Comparison of ENCODE assay signal across 8 cellular contexts in the genomic region with DNA sequence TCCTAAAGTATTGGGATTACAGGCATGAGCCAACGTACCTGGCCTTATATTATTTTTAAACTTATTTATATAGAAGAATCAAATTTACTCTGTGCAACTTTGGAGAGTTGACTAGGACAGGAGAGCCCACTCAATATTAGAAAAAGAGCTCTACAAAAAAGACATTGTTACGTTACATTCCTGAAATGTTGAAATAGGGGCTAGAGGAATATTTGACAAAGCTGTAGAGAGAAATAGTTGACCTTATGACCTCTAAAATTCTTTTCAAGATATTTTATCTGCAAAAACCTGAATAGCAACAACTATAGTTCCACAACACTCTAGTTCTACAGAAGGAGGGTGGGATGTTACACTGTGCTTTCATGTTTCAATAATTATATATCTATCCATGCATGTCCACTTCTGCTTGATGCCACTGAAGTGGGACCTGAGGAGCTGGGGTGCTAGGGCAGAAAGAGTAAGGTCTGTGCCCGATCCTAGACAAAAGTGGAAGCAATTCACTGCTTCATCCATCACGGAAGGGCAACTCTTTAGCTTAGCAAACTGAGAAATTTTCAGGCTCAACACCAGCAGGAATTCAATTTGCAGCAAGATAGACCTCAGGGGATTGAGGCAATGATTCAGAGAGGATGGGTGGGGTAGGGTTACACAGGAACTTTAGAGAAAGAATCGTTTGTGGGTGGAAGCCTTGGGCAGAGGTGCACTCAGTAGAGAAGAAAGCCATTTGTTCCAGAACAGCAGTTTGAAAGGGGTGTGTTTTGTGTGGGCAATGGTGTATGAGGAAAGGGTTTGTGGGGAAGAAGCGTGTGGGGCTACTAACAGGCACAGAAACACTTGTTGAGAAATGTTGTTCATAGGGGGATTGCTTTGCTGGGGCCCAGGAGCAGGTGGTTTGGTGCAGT. TPM values are rescaled to one million over a fixed set of nuclear protein-coding genes. Genes with fewer than 3 reads are reported as not detected.
DNase-seq lines count a peak whose midpoint lies in the region; ATAC-seq and TF ChIP-seq lines count a peak whose summit lies in the region.

No MANE protein-coding gene starts in this region.

- peaks cover 53% of the 10 kb centered on the region for H3K4me1 Mint-ChIP-seq in dendritic cell treated with granulocyte-macrophage colony-stimulating factor and Interleukin-4, amounts not matched to agents 40 ng/mL and 50 ng/mL, for 4 days (ENCODE audit: low read depth)

- peaks cover 0 to 53% (median 18%) of the 10 kb centered on the region in 9 donors for H3K4me1 ChIP-seq in heart right ventricle
- H3K4me1 ChIP-seq in upper lobe of right lung, result peaks cover 2% of the 10 kb centered on the region
- peaks cover 0 to 2% of the 10 kb centered on the region in 2 donors for H3K4me1 ChIP-seq in neuronal stem cell (ENCODE audit: control insufficient read depth in 2 of 2, insufficient read depth in 1 of 2, low read depth in 1 of 2, low read length in 2 of 2)

- no peak overlapping the region for H3K18ac ChIP-seq in neuronal stem cell (ENCODE audit: low read length)

- no peak overlapping the region for H3K4me2 ChIP-seq in neuronal stem cell (ENCODE audit: insufficient read depth, low read length, poor library complexity, severe bottlenecking)

- no peak overlapping the region for H2BK12ac ChIP-seq in neuronal stem cell (ENCODE audit: low read length)

- H4K91ac ChIP-seq in neuronal stem cell (ENCODE audit: low read depth, low read length, poor library complexity), result no peak overlapping the region

- no peak overlapping the region for H2BK120ac ChIP-seq in neuronal stem cell (ENCODE audit: low read depth, low read length)

- no peaks in the 10 kb centered on the region for H3K27me3 Mint-ChIP-seq in dendritic cell treated with granulocyte-macrophage colony-stimulating factor and Interleukin-4, amounts not matched to agents 40 ng/mL and 50 ng/mL, for 4 days

- H3K14ac ChIP-seq in neuronal stem cell (ENCODE audit: low read length), result no peak overlapping the region

- H3K9me3 ChIP-seq in heart right ventricle (no peaks in the 10 kb centered on the region), upper lobe of right lung (no peaks in the 10 kb centered on the region), neuronal stem cell (replicated peaks in 1 of 2; ENCODE audit: control insufficient read depth in 2 of 2, insufficient read depth in 1 of 2, low read depth in 1 of 2, low read length in 2 of 2) (no peaks in the 10 kb centered on the region)

- H3K36me3 Mint-ChIP-seq in dendritic cell treated with granulocyte-macrophage colony-stimulating factor and Interleukin-4, amounts not matched to agents 40 ng/mL and 50 ng/mL, for 4 days (ENCODE audit: low read depth), result no peaks in the 10 kb centered on the region

- H3K4me3 ChIP-seq in heart right ventricle (no peak overlapping the region), upper lobe of right lung (no peak overlapping the region), neuronal stem cell (ENCODE audit: low read length in 2 of 2) (no peak overlapping the region)
- peak overlapping the region; percentile 7; the same call in 1 of the 2 replicates for H3K4me3 ChIP-seq in Jurkat, Clone E6-1 (ENCODE audit: low read length)

- no peak overlapping the region for H3K4me3 Mint-ChIP-seq in dendritic cell treated with granulocyte-macrophage colony-stimulating factor and Interleukin-4, amounts not matched to agents 40 ng/mL and 50 ng/mL, for 4 days

- peak; percentile 38 to 90 (median 83) for ATAC-seq in heart right ventricle
- ATAC-seq in upper lobe of right lung, result peak; percentile 31
- ATAC-seq in left lobe of liver, result no peak

- no peak for TF ChIP-seq CTCF in heart right ventricle (IDR thresholded peaks at IDR 0.05)
- TF ChIP-seq CTCF in upper lobe of right lung (IDR thresholded peaks at IDR 0.05), result no peak

- H3K27me3 ChIP-seq in heart right ventricle (peaks cover 0 to 4% (median 0%) of the 10 kb centered on the region in 7 donors), upper lobe of right lung (no peaks in the 10 kb centered on the region), neuronal stem cell (ENCODE audit: control insufficient read depth in 3 of 3, insufficient read depth in 3 of 3, low read depth in 1 of 3, low read length in 3 of 3) (peaks cover 0 to 5% (median 0%) of the 10 kb centered on the region in 3 experiments)

- H4K8ac ChIP-seq in neuronal stem cell (ENCODE audit: low read depth, low read length), result no peak overlapping the region

- H3K27ac ChIP-seq in heart right ventricle (peak overlapping the region in 9 of 10 donors; percentile 20 to 79 (median 58)), upper lobe of right lung (no peak overlapping the region), neuronal stem cell (replicated peaks; ENCODE audit: low read length) (no peak overlapping the region)

- no peak overlapping the region for H3K9ac ChIP-seq in neuronal stem cell (ENCODE audit: low read depth, low read length, poor library complexity)

- no peak overlapping the region for H3K4ac ChIP-seq in neuronal stem cell (ENCODE audit: low read length)

- H3K27ac Mint-ChIP-seq in dendritic cell treated with granulocyte-macrophage colony-stimulating factor and Interleukin-4, amounts not matched to agents 40 ng/mL and 50 ng/mL, for 4 days, result peak overlapping the region; percentile 26

- 57 to 59% methylated on average over 6 of the region's 6 CpGs for whole genome bisulfite sequencing in heart right ventricle, 2 donors
- no CpG with 5 or more reads among the region's 6 CpGs for WGBS in neuronal stem cell (ENCODE audit: extremely low coverage in 2 of 2, insufficient read length in 2 of 2, insufficient replicate concordance in 1 of 2), 2 donors

- intact Hi-C loops in heart right ventricle (cut with DNase I) (no loop called here), cardiac septum (cut with DNase I) (no loop called here), upper lobe of right lung (cut with DNase I) (no loop called here), posterior cingulate gyrus (cut with DNase I) (no loop called here)
- intact Hi-C loops in dendritic cell treated with granulocyte-macrophage colony-stimulating factor and Interleukin-4, amounts not matched to agents 40 ng/mL and 50 ng/mL, for 4 days (cut with micrococcal nuclease), result no loop called here

- DNase-seq in heart right ventricle (peak in 1 of 2 donors; percentile 12), cardiac septum (ENCODE audit: low spot score) (no peak), upper lobe of right lung (no peak), neuronal stem cell (ENCODE audit: low spot score) (no peak), left lobe of liver (ENCODE audit: low spot score) (no peak), posterior cingulate gyrus (no peak)
- peak; percentile 76 for DNase-seq in Jurkat, Clone E6-1 (ENCODE audit: low read depth, low spot score)

- H2BK15ac ChIP-seq in neuronal stem cell (ENCODE audit: low read length), result no peak overlapping the region

- no peak overlapping the region for H2BK5ac ChIP-seq in neuronal stem cell (ENCODE audit: low read length)

- no peaks in the 10 kb centered on the region for H3K79me1 ChIP-seq in neuronal stem cell (ENCODE audit: low read depth, low read length)

- H2AFZ ChIP-seq in neuronal stem cell (ENCODE audit: low read length), result no peak overlapping the region

- H3K36me3 ChIP-seq in heart right ventricle (no peaks in the 10 kb centered on the region), upper lobe of right lung (no peaks in the 10 kb centered on the region), neuronal stem cell (replicated peaks in 1 of 2; ENCODE audit: control insufficient read depth in 2 of 2, insufficient read depth in 2 of 2, low read length in 2 of 2) (no peaks in the 10 kb centered on the region)

- H3K9me3 Mint-ChIP-seq in dendritic cell treated with granulocyte-macrophage colony-stimulating factor and Interleukin-4, amounts not matched to agents 40 ng/mL and 50 ng/mL, for 4 days, result no peaks in the 10 kb centered on the region

- no peak overlapping the region for H2AK5ac ChIP-seq in neuronal stem cell (ENCODE audit: low read depth, low read length)

- H3K23ac ChIP-seq in neuronal stem cell (ENCODE audit: low read depth, low read length, poor library complexity), result no peak overlapping the region

RNA-seq across cellular contexts. Expression of a gene that starts 16.0 kb away (rescaled TPM):
- under 1 TPM in 8 of 10 donors, not detected in 2; 0.24 to 0.56 (median 0.32) TPM for total RNA-seq in heart right ventricle
- under 1 TPM in 1 of 2 donors, not detected in 1; 0.07 TPM for polyA plus RNA-seq in heart right ventricle
- 0.48 TPM for total RNA-seq in cardiac septum
- not detected for polyA plus RNA-seq in Jurkat, Clone E6-1 (2012; ENCODE audit: insufficient read depth, insufficient read length)
- 0.58 TPM for total RNA-seq in upper lobe of right lung
- polyA plus RNA-seq in neuronal stem cell (2013, experiment 1 of 2), result 0.22 TPM
- polyA plus RNA-seq in neuronal stem cell (2013, experiment 2 of 2), result 0.25 TPM
- 0.91 TPM for total RNA-seq in left lobe of liver

RNA-seq across cellular contexts. Expression of a gene that starts 20.1 kb away (rescaled TPM):
- 10 to 100 TPM in 4 of 10 donors, 1 to 10 TPM in 6; 5.0 to 33.7 (median 7.8) TPM for total RNA-seq in heart right ventricle
- 10 to 100 TPM in 1 of 2 donors, 1 to 10 TPM in 1; 8.6 to 30.2 TPM for polyA plus RNA-seq in heart right ventricle
- total RNA-seq in cardiac septum, result 17.4 TPM
- 223 TPM for polyA plus RNA-seq in Jurkat, Clone E6-1 (2012; ENCODE audit: insufficient read depth, insufficient read length)
- total RNA-seq in upper lobe of right lung, result 32.8 TPM
- polyA plus RNA-seq in neuronal stem cell (2013, experiment 1 of 2), result 47.5 TPM
- 46.2 TPM for polyA plus RNA-seq in neuronal stem cell (2013, experiment 2 of 2)
- 45.0 TPM for total RNA-seq in left lobe of liver

RNA-seq across cellular contexts. Expression of a gene that starts 28.1 kb away (rescaled TPM):
- total RNA-seq in heart right ventricle (10 to 100 TPM; 15.5 to 25.3 (median 18.7) TPM), cardiac septum (18.2 TPM), upper lobe of right lung (40.2 TPM), left lobe of liver (11.7 TPM)
- polyA plus RNA-seq in heart right ventricle, result 10 to 100 TPM; 18.7 to 31.9 TPM
- 39.4 TPM for polyA plus RNA-seq in Jurkat, Clone E6-1 (2012; ENCODE audit: insufficient read depth, insufficient read length)
- 37.1 TPM for polyA plus RNA-seq in neuronal stem cell (2013, experiment 1 of 2)
- 33.8 TPM for polyA plus RNA-seq in neuronal stem cell (2013, experiment 2 of 2)

RNA-seq across cellular contexts. Expression of a gene that starts 34.3 kb away (rescaled TPM):
- 100 to 1,000 TPM in 1 of 10 donors, 10 to 100 TPM in 9; 57.1 to 103 (median 70.6) TPM for total RNA-seq in heart right ventricle
- polyA plus RNA-seq in heart right ventricle, result 10 to 100 TPM; 58.5 to 91.7 TPM
- 66.0 TPM for total RNA-seq in cardiac septum
- polyA plus RNA-seq in Jurkat, Clone E6-1 (2012; ENCODE audit: insufficient read depth, insufficient read length), result 386 TPM
- 101 TPM for total RNA-seq in upper lobe of right lung
- 373 TPM for polyA plus RNA-seq in neuronal stem cell (2013, experiment 1 of 2)
- 368 TPM for polyA plus RNA-seq in neuronal stem cell (2013, experiment 2 of 2)
- total RNA-seq in left lobe of liver, result 50.9 TPM

RNA-seq across cellular contexts. Expression of a gene that starts 34.7 kb away (rescaled TPM):
- total RNA-seq in heart right ventricle (10 to 100 TPM; 17.6 to 25.3 (median 21.8) TPM), cardiac septum (21.2 TPM), upper lobe of right lung (33.8 TPM), left lobe of liver (11.5 TPM)
- 10 to 100 TPM; 32.3 to 37.6 TPM for polyA plus RNA-seq in heart right ventricle
- polyA plus RNA-seq in Jurkat, Clone E6-1 (2012; ENCODE audit: insufficient read depth, insufficient read length), result 87.3 TPM
- polyA plus RNA-seq in neuronal stem cell (2013, experiment 1 of 2), result 18.2 TPM
- polyA plus RNA-seq in neuronal stem cell (2013, experiment 2 of 2), result 18.7 TPM

Comparison
In these comparisons a context has a peak if more than half of its experiments do, and no peak if none do; other contexts are left out.
1. H3K27ac ChIP-seq: peak in heart right ventricle (9 of 10); none in upper lobe of right lung (single experiment) and neuronal stem cell (single experiment).